19 cellular contexts compared by ENCODE assay signal in genomic region chr9:89687848-89688247, GRCh38.
DNase-seq lines count a peak whose midpoint lies in the region; ATAC-seq, FAIRE-seq and TF ChIP-seq lines count a peak whose summit lies in the region.
"Had no signal": no experiment of that assay in that cellular context is flagged by ENCODE, and none has a peak within 500 bp of the region (broad histone marks: within the 10 kb centered on the region; RNA-seq: fewer than 3 reads in every experiment).

No MANE protein-coding gene starts in this region.

- no peak overlapping the region for H3K18ac ChIP-seq in H1 (ENCODE audit: extremely low read depth, low read length)

- H3K27me3 ChIP-seq in WERI-Rb-1 (ENCODE audit: insufficient read depth, low read depth, severe bottlenecking) (no peaks in the 10 kb centered on the region), H1 (replicated peaks in 1 of 4; ENCODE audit: control insufficient read depth in 3 of 4, extremely low read depth in 1 of 4, insufficient read depth in 3 of 4, low read length in 3 of 4) (no peaks in the 10 kb centered on the region), aorta (ENCODE audit: control insufficient read depth in 1 of 2, insufficient read depth in 2 of 2, low read length in 1 of 2) (no peaks in the 10 kb centered on the region)
- H3K27me3 ChIP-seq: BLaER1 had no signal

- peak in 1 of 2 experiments; percentile 5; a peak in 1 of 4 replicates for TF ChIP-seq RAD21 in H1 (IDR thresholded peaks at IDR 0.05 in 1 of 2, conservative IDR thresholded peaks at IDR 0.05 in 1 of 2; ENCODE audit: low read depth in 2 of 2, low read length in 2 of 2)

- CTCF ChIA-PET in H1 (lab: Charles Lee; ENCODE audit: partially characterized antibody): interaction anchor here (0.8 to 3.0 kb wide), 11 partner anchors 8 to 412 kb away, joined by 3 to 9 read pairs (median 4); no protein-coding TSS in a partner anchor

- TF ChIP-seq EP300 in H1 (IDR thresholded peaks at IDR 0.05; ENCODE audit: borderline replicate concordance in 1 of 2, low read depth in 2 of 2, low read length in 2 of 2): no peak

- peaks cover 18% of the 10 kb centered on the region for H3K4me1 Mint-ChIP-seq in activated naive CD8-positive, alpha-beta T cell treated with anti-CD3 and anti-CD28 coated beads, Interleukin-2, amount 50 U/mL, for 24 hours
- peaks cover 17% of the 10 kb centered on the region for H3K4me1 Mint-ChIP-seq in activated naive CD8-positive, alpha-beta T cell treated with anti-CD3 and anti-CD28 coated beads for 36 hours

- H4K8ac ChIP-seq in H1 (ENCODE audit: extremely low read depth, insufficient read depth, low read length): no peak overlapping the region

- H4K20me1 ChIP-seq in H1 (replicated peaks in 1 of 2; ENCODE audit: control insufficient read depth in 1 of 2, insufficient read depth in 2 of 2, low read length in 2 of 2): no peaks in the 10 kb centered on the region
- H4K20me1 ChIP-seq: BLaER1 had no signal

- H2AK5ac ChIP-seq in H1 (ENCODE audit: low read depth, low read length): peak overlapping the region; percentile 91; the same call in 1 of the 2 replicates

- H3K23me2 ChIP-seq in H1 (ENCODE audit: low read depth, low read length): no peaks in the 10 kb centered on the region

- H3K27me3 Mint-ChIP-seq in activated naive CD8-positive, alpha-beta T cell treated with anti-CD3 and anti-CD28 coated beads, Interleukin-2, amount 50 U/mL, for 24 hours: peaks cover 4% of the 10 kb centered on the region
- H3K27me3 Mint-ChIP-seq in activated naive CD8-positive, alpha-beta T cell treated with anti-CD3 and anti-CD28 coated beads for 36 hours: no peaks in the 10 kb centered on the region

- H2AFZ ChIP-seq in H1 (ENCODE audit: low read length): no peak overlapping the region

- H3K4me3 Mint-ChIP-seq in activated naive CD8-positive, alpha-beta T cell treated with anti-CD3 and anti-CD28 coated beads, Interleukin-2, amount 50 U/mL, for 24 hours: no peak overlapping the region
- H3K4me3 Mint-ChIP-seq in activated naive CD8-positive, alpha-beta T cell treated with anti-CD3 and anti-CD28 coated beads for 36 hours: no peak overlapping the region
- H3K4me3 Mint-ChIP-seq: CD8-positive, alpha-beta T cell; HFFc6 had no signal

- H3K14ac ChIP-seq in H1 (ENCODE audit: insufficient read length): no peak overlapping the region

- no peaks in the 10 kb centered on the region for H3K36me3 Mint-ChIP-seq in activated naive CD8-positive, alpha-beta T cell treated with anti-CD3 and anti-CD28 coated beads, Interleukin-2, amount 50 U/mL, for 24 hours (ENCODE audit: low read depth)
- H3K36me3 Mint-ChIP-seq in activated naive CD8-positive, alpha-beta T cell treated with anti-CD3 and anti-CD28 coated beads for 36 hours: no peaks in the 10 kb centered on the region
- H3K36me3 Mint-ChIP-seq: CD8-positive, alpha-beta T cell had no signal

- H3K4ac ChIP-seq in H1 (replicated peaks; ENCODE audit: insufficient read length, low read depth, low read length): no peak overlapping the region

- H3K79me1 ChIP-seq in H1 (ENCODE audit: low read depth, low read length): no peaks in the 10 kb centered on the region

- no peaks in the 10 kb centered on the region for H3K9me3 ChIP-seq in WERI-Rb-1 (ENCODE audit: severe bottlenecking)
- H3K9me3 ChIP-seq in H1 (ENCODE audit: insufficient read depth in 2 of 2, low read depth in 1 of 2, low read length in 1 of 2): no peaks in the 10 kb centered on the region
- no peaks in the 10 kb centered on the region for H3K9me3 ChIP-seq in aorta (ENCODE audit: control insufficient read depth, low read length)
- H3K9me3 ChIP-seq: BLaER1 had no signal

- peak overlapping the region; percentile 62; the same call in 1 of the 2 replicates for H2BK12ac ChIP-seq in H1 (ENCODE audit: low read depth, low read length)

- no peak for ATAC-seq in activated naive CD8-positive, alpha-beta T cell treated with anti-CD3 and anti-CD28 coated beads, Interleukin-2, amount 50 U/mL, for 24 hours
- ATAC-seq in HG03342 (IDR thresholded peaks at IDR 0.05; ENCODE audit: unreplicated experiment): no peak
- no peak for ATAC-seq in aorta (ENCODE audit: low FRiP score)
- no peak for ATAC-seq in GM18868 (IDR thresholded peaks at IDR 0.05; ENCODE audit: unreplicated experiment)
- ATAC-seq: CD8-positive, alpha-beta T cell; GM12878 had no signal

- peak overlapping the region; percentile 37; the same call in 1 of the 2 replicates for H2BK15ac ChIP-seq in H1 (ENCODE audit: low read length)

- H3K79me2 ChIP-seq in H1 (ENCODE audit: control insufficient read depth in 1 of 2, insufficient read depth in 2 of 2, low read length in 2 of 2): no peaks in the 10 kb centered on the region

- H3K9ac ChIP-seq in H1 (replicated peaks in 1 of 4; ENCODE audit: extremely low read depth in 1 of 4, low read depth in 3 of 4, low read length in 3 of 4): no peak overlapping the region
- H3K9ac ChIP-seq: BLaER1 had no signal

- no peak overlapping the region for H3K23ac ChIP-seq in H1 (ENCODE audit: insufficient read length)

- DNase-seq in activated naive CD8-positive, alpha-beta T cell treated with anti-CD3 and anti-CD28 coated beads, Interleukin-2, amount 50 U/mL, for 24 hours: no peak
- no peak for DNase-seq in activated naive CD8-positive, alpha-beta T cell treated with anti-CD3 and anti-CD28 coated beads for 36 hours
- DNase-seq in WERI-Rb-1 (peak; percentile 33), H1 (ENCODE audit: low read depth in 1 of 2, low spot score in 2 of 2) (no peak), aorta (no peak), NCI-H1048 (lab: John Stamatoyannopoulos, UW) (no peak)
- DNase-seq: 8988T; Calu3; CD8-positive, alpha-beta T cell; DND-41; EL; HCEC 1CT; HFFc6 had no signal

- no peak for FAIRE-seq in H1 (lab: Jason Lieb, UNC)
- FAIRE-seq: GM12878, GM19239, H54 had no signal

- H2BK120ac ChIP-seq in H1 (replicated peaks; ENCODE audit: low read depth, low read length): no peak overlapping the region

- no peak overlapping the region for H3K56ac ChIP-seq in H1 (replicated peaks; ENCODE audit: insufficient read length, low read depth, low read length)

- TF ChIP-seq CTCF in WERI-Rb-1 (IDR thresholded peaks at IDR 0.05; ENCODE audit: low read depth, low read length) (no peak), H1 (IDR thresholded peaks at IDR 0.05; ENCODE audit: control extremely low read depth in 1 of 3, insufficient read depth in 1 of 3, low read depth in 1 of 3, low read length in 3 of 3) (no peak)

- no peaks in the 10 kb centered on the region for H3K9me3 Mint-ChIP-seq in activated naive CD8-positive, alpha-beta T cell treated with anti-CD3 and anti-CD28 coated beads, Interleukin-2, amount 50 U/mL, for 24 hours
- no peaks in the 10 kb centered on the region for H3K9me3 Mint-ChIP-seq in activated naive CD8-positive, alpha-beta T cell treated with anti-CD3 and anti-CD28 coated beads for 36 hours
- H3K9me3 Mint-ChIP-seq: CD8-positive, alpha-beta T cell had no signal

- POLR2A ChIA-PET in H1 (lab: Charles Lee; ENCODE audit: partially characterized antibody): interaction anchor here (1.2 to 1.3 kb wide), 2 partner anchors 83 to 84 kb away, joined by 4 read pairs; partner anchors contain the start of gene GADD45G

- H4K5ac ChIP-seq in H1 (ENCODE audit: insufficient read length, low read depth, low read length): no peak overlapping the region

- H2BK20ac ChIP-seq in H1 (ENCODE audit: low read length): peak overlapping the region; percentile 77; the same call in 1 of the 2 replicates

- no peak for TF ChIP-seq POLR2A in H1 (IDR thresholded peaks at IDR 0.05; ENCODE audit: control extremely low read depth in 1 of 2, low read depth in 2 of 2, low read length in 2 of 2)

- no peak overlapping the region for H4K91ac ChIP-seq in H1 (replicated peaks; ENCODE audit: insufficient read length, low read length)

- H3K27ac ChIP-seq in WERI-Rb-1 (peak overlapping the region; percentile 94), H1 (ENCODE audit: low read depth, low read length) (no peak overlapping the region), aorta (ENCODE audit: low read depth in 1 of 2, low read length in 2 of 2) (no peak overlapping the region)
- H3K27ac ChIP-seq: BLaER1 had no signal

- H3K4me2 ChIP-seq in H1 (ENCODE audit: insufficient read depth in 1 of 2, low read depth in 2 of 2, low read length in 2 of 2): no peak overlapping the region
- H3K4me2 ChIP-seq: BLaER1 had no signal

- no peaks in the 10 kb centered on the region for H3K36me3 ChIP-seq in WERI-Rb-1
- H3K36me3 ChIP-seq in H1 (ENCODE audit: control insufficient read depth in 2 of 4, insufficient read depth in 4 of 4, low read length in 3 of 4): no peaks in the 10 kb centered on the region
- no peaks in the 10 kb centered on the region for H3K36me3 ChIP-seq in aorta (ENCODE audit: control insufficient read depth in 1 of 2, insufficient read depth in 2 of 2, low read length in 1 of 2)
- H3K36me3 ChIP-seq: BLaER1 had no signal

- H3K4me3 ChIP-seq in WERI-Rb-1 (ENCODE audit: low read depth, low read length): no peak overlapping the region
- H3K4me3 ChIP-seq in H1 (ENCODE audit: extremely low read depth in 1 of 4, insufficient read depth in 2 of 4, low read depth in 3 of 4, low read length in 4 of 4): no peak overlapping the region
- no peak overlapping the region for H3K4me3 ChIP-seq in aorta (ENCODE audit: low read length in 2 of 2)
- H3K4me3 ChIP-seq: BLaER1, GM12878 had no signal

- intact Hi-C loops in aorta (cut with DNase I): loop anchor here (5.0 to 10.0 kb wide), 2 partner anchors 53 to 81 kb away; partner anchors contain the start of gene GADD45G (in 1 of the 2)

- H2BK5ac ChIP-seq in H1 (ENCODE audit: low read depth, low read length): peak overlapping the region; percentile 94; the same call in 1 of the 2 replicates

- peak overlapping the region; percentile 16 for H3K27ac Mint-ChIP-seq in activated naive CD8-positive, alpha-beta T cell treated with anti-CD3 and anti-CD28 coated beads, Interleukin-2, amount 50 U/mL, for 24 hours
- H3K27ac Mint-ChIP-seq in activated naive CD8-positive, alpha-beta T cell treated with anti-CD3 and anti-CD28 coated beads for 36 hours: no peak overlapping the region
- H3K27ac Mint-ChIP-seq: CD8-positive, alpha-beta T cell; HFFc6 had no signal

- 82% methylated on average over 6 of the region's 6 CpGs; no CpG with 5 or more reads in 1 of the 2 experiments for WGBS in H1 (ENCODE audit: extremely low coverage in 1 of 2, insufficient coverage in 1 of 2, insufficient read length in 1 of 2, insufficient replicate concordance in 2 of 2, low coverage in 1 of 2, low lambda C conversion rate in 2 of 2, missing lambda C conversion rate in 1 of 2), 2 experiments
- WGBS in aorta, 2 donors: 93 to 96% methylated on average over 6 of the region's 6 CpGs

- peaks cover 0 to 11% (median 6%) of the 10 kb centered on the region in 4 experiments; a peak in 5 of 7 replicates for H3K4me1 ChIP-seq in H1 (replicated peaks in 1 of 4; ENCODE audit: control insufficient read depth in 3 of 4, insufficient read depth in 4 of 4, low read length in 3 of 4)
- H3K4me1 ChIP-seq in aorta (ENCODE audit: control insufficient read depth in 1 of 2, insufficient read depth in 2 of 2, low read length in 2 of 2): peaks cover 0 to 2% of the 10 kb centered on the region in 2 donors

TF ChIP-seq in H1, 55 proteins besides CTCF, POLR2A, EP300 and RAD21 (continues in another document):
- TF ChIP-seq ASH2L (IDR thresholded peaks at IDR 0.05; ENCODE audit: low read length): no peak
